ENCODE assay signal across 1 cellular context in genomic region chr14:93163570-93163969, GRCh38.
A peak's percentile ranks its signal among the peaks of the same experiment; 100 is the strongest.
TF ChIP-seq lines count a peak whose summit lies in the region.

No MANE protein-coding gene starts in this region.

TF ChIP-seq in GM12878, 131 proteins besides CTCF, POLR2A, EP300 and RAD21 (continued from another document):
- no peak for TF ChIP-seq EZH2 (IDR thresholded peaks at IDR 0.05; ENCODE audit: borderline replicate concordance, control insufficient read depth, low read depth, low read length)
- TF ChIP-seq RB1 (IDR thresholded peaks at IDR 0.05; ENCODE audit: borderline replicate concordance) = no peak
- peak; percentile 65 for TF ChIP-seq SKIL (IDR thresholded peaks at IDR 0.05; ENCODE audit: low read depth, poor library complexity, severe bottlenecking)
- TF ChIP-seq DPF2 (IDR thresholded peaks at IDR 0.05) = 0 out of 2 replicates have a peak, but pooled peaks have one; percentile 40
- TF ChIP-seq ZNF217 (IDR thresholded peaks at IDR 0.05) = peak; percentile 94
- TF ChIP-seq HSF1 (IDR thresholded peaks at IDR 0.05; ENCODE audit: low read depth, low read length) = no peak
TF ChIP-seq in GM12878: peak in this region for 19.
